34 cellular contexts compared by ENCODE assay signal in the genomic region with DNA sequence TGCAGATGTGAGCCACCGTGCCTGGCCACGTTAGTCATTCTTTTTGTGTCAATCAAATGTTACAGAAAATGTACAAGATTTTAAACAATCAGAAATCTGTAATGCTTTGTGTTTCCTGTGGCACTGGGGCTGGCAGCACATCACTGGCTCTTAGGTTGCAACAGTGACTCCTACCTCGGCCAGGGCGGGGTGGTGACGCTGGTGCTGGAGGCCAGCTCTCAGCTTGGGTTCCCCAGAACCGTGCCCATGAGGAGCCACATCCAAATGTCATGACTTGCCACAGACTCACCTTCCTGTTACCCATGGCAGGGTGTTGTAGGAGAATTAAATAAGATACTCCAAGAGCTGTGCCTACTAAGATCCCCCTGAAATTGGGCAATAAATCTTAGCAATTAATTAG.
"Had no signal": no experiment of that assay in that cellular context is flagged by ENCODE, and none has a peak within 500 bp of the region (broad histone marks: within the 10 kb centered on the region; RNA-seq: fewer than 3 reads in every experiment).

No MANE protein-coding gene starts in this region.

- H3K4me1 ChIP-seq: colonic mucosa, esophagus muscularis mucosa, foreskin keratinocyte, gastroesophageal sphincter, heart left ventricle, parathyroid adenoma, prostate gland, right atrium auricular region, sigmoid colon, tibial nerve, upper lobe of left lung, vagina had no signal

- H3K9ac ChIP-seq: parathyroid adenoma had no signal

- H3K27ac Mint-ChIP-seq: dendritic cell treated with granulocyte-macrophage colony-stimulating factor and Interleukin-4, amounts not matched to agents 40 ng/mL and 50 ng/mL, for 4 days; endodermal cell; memory B cell; mesothelial cell of epicardium; naive B cell; natural killer cell treated with Interleukin-12 subunit alpha and Interleukin-12 subunit beta and Interleukin-15 and Interleukin-18, amount 100 ng/mL, for 72 hours; stimulated activated effector memory CD8-positive, alpha-beta T cell treated with anti-CD3 and anti-CD28 coated beads, Interleukin-12 subunit alpha, Interleukin-12 subunit beta, amount 100 ng/mL, for 72 hours had no signal

- H3K27me3 ChIP-seq: colonic mucosa, foreskin keratinocyte, hepatocyte, neutrophil, right atrium auricular region, tibial nerve, upper lobe of left lung, vagina had no signal

- H3K9me3 ChIP-seq: colonic mucosa, neutrophil, prostate gland had no signal

- H3K36me3 ChIP-seq: colonic mucosa, esophagus muscularis mucosa, gastroesophageal sphincter, heart left ventricle, neutrophil, prostate gland, right atrium auricular region, sigmoid colon, thoracic aorta, tibial nerve, upper lobe of left lung, vagina had no signal

- H3K9me3 Mint-ChIP-seq: natural killer cell treated with Interleukin-12 subunit alpha and Interleukin-12 subunit beta and Interleukin-15 and Interleukin-18, amount 100 ng/mL, for 72 hours; neural crest cell; stimulated activated effector memory CD8-positive, alpha-beta T cell treated with anti-CD3 and anti-CD28 coated beads, Interleukin-12 subunit alpha, Interleukin-12 subunit beta, amount 100 ng/mL, for 72 hours had no signal

- H3K27me3 Mint-ChIP-seq: dendritic cell treated with granulocyte-macrophage colony-stimulating factor and Interleukin-4, amounts not matched to agents 40 ng/mL and 50 ng/mL, for 4 days; naive B cell had no signal

- H3K4me1 Mint-ChIP-seq: memory B cell; mesothelial cell of epicardium; naive B cell; stimulated activated effector memory CD8-positive, alpha-beta T cell treated with anti-CD3 and anti-CD28 coated beads, Interleukin-12 subunit alpha, Interleukin-12 subunit beta, amount 100 ng/mL, for 72 hours had no signal

- H3K27ac ChIP-seq: colonic mucosa, epithelial cell of prostate, esophagus muscularis mucosa, foreskin keratinocyte, gastroesophageal sphincter, heart left ventricle, hepatocyte, neutrophil, parathyroid adenoma, prostate gland, right atrium auricular region, sigmoid colon, thoracic aorta, tibial nerve, upper lobe of left lung, vagina had no signal

- H3K4me3 ChIP-seq: colonic mucosa, esophagus muscularis mucosa, gastroesophageal sphincter, heart left ventricle, hepatocyte, lung, mucosa of descending colon, prostate gland, right atrium auricular region, sigmoid colon, thoracic aorta, tibial nerve, upper lobe of left lung, vagina had no signal

- ATAC-seq: foreskin keratinocyte; gastroesophageal sphincter; heart left ventricle; left colon; left ventricle myocardium superior; mucosa of descending colon; natural killer cell treated with Interleukin-12 subunit alpha and Interleukin-12 subunit beta and Interleukin-15 and Interleukin-18, amount 100 ng/mL, for 72 hours; stimulated activated effector memory CD8-positive, alpha-beta T cell treated with anti-CD3 and anti-CD28 coated beads, Interleukin-12 subunit alpha, Interleukin-12 subunit beta, amount 100 ng/mL, for 72 hours had no signal

- H3K36me3 Mint-ChIP-seq: memory B cell; mesothelial cell of epicardium; naive B cell; natural killer cell treated with Interleukin-12 subunit alpha and Interleukin-12 subunit beta and Interleukin-15 and Interleukin-18, amount 100 ng/mL, for 72 hours; stimulated activated effector memory CD8-positive, alpha-beta T cell treated with anti-CD3 and anti-CD28 coated beads, Interleukin-12 subunit alpha, Interleukin-12 subunit beta, amount 100 ng/mL, for 72 hours had no signal

- H3K4me3 Mint-ChIP-seq: dendritic cell treated with granulocyte-macrophage colony-stimulating factor and Interleukin-4, amounts not matched to agents 40 ng/mL and 50 ng/mL, for 4 days; endodermal cell; memory B cell; mesothelial cell of epicardium; naive B cell; natural killer cell treated with Interleukin-12 subunit alpha and Interleukin-12 subunit beta and Interleukin-15 and Interleukin-18, amount 100 ng/mL, for 72 hours; neural crest cell; stimulated activated effector memory CD8-positive, alpha-beta T cell treated with anti-CD3 and anti-CD28 coated beads, Interleukin-12 subunit alpha, Interleukin-12 subunit beta, amount 100 ng/mL, for 72 hours had no signal

- DNase-seq: colonic mucosa; effector CD8-positive, alpha-beta T cell; endodermal cell; foreskin keratinocyte; heart left ventricle; kidney glomerular epithelial cell; left colon; left ventricle myocardium superior; mucosa of descending colon; naive B cell; sigmoid colon; stimulated activated CD4-positive, alpha-beta T cell treated with anti-CD3 and anti-CD28 coated beads, Interleukin-2, amount 100 ng/mL, for 24 hours; stimulated activated CD4-positive, alpha-beta T cell treated with anti-CD3 and anti-CD28 coated beads, Interleukin-4, amount 100 ng/mL, for 24 hours; stimulated activated naive CD4-positive, alpha-beta T cell treated with Interleukin-2 at 50 U/mL for 16 hours; substantia nigra had no signal
